Comparison of ENCODE assay signal across 8 cellular contexts in the genomic region with DNA sequence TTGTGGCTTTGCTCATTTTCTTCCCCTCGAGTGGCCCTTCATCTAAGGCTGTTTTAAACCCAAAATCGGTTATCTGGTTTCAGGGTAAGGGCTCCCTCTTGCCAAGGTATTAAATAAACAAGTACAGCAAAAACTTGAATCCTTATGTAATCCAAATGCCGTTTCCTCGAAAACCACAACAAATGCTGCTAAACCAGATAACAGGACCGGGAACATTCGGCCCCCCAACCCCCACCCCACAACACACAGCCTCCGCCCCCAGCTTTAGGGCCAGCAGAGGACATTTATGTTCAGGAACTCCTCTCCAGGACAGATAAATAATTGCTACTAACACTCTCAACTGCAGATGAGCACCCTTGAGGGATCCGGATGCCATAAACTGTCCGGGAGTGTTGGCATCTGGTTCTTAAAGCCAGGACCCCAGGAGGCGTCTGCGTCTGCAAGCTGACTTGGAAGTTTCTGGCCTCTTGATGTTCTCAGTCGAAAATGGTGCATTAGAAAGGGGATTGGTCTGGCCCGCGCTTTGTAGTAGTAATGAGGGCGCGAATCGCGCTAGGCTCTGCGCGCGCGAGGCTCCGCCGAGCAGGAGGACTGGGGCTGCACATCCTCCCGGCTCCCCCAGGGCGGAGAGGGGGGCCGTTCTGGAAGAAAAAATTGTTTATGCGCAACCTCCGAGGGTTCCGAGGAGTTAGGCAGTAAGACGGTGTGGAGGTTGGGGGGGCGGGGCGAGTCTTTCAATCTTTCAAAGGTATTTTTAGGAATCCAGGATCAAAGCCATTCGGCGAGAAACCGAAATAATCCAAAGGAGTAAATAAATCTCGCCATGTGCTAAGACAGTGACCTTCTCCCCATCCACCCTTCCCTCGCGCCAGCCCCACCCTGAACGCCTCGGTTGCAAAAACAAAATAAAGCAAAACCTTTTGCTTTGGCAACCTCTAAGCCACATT. TPM values are rescaled to one million over a fixed set of nuclear protein-coding genes. Genes with fewer than 3 reads are reported as not detected.
DNase-seq lines count a peak whose midpoint lies in the region; ATAC-seq and TF ChIP-seq lines count a peak whose summit lies in the region.

No MANE protein-coding gene starts in this region.

- no peaks in the 10 kb centered on the region for H3K36me3 ChIP-seq in HUES48 (ENCODE audit: control insufficient read depth, insufficient read depth, low read length)
- H3K36me3 ChIP-seq in NT2/D1 (ENCODE audit: insufficient read depth, insufficient read length, low read length): peaks cover 8% of the 10 kb centered on the region
- no peaks in the 10 kb centered on the region for H3K36me3 ChIP-seq in heart right ventricle
- H3K36me3 ChIP-seq in parathyroid adenoma (ENCODE audit: control insufficient read depth, insufficient read depth, low read length): peaks cover 7% of the 10 kb centered on the region

- peaks cover 25% of the 10 kb centered on the region for H3K79me2 ChIP-seq in parathyroid adenoma

- peak in 4 of 8 donors; percentile 2 to 22 (median 4) for ATAC-seq in heart right ventricle
- no peak for ATAC-seq in HG03469 (IDR thresholded peaks at IDR 0.05; ENCODE audit: unreplicated experiment)
- ATAC-seq in HG03108 (IDR thresholded peaks at IDR 0.05; ENCODE audit: unreplicated experiment): no peak

- intact Hi-C loops in heart right ventricle (cut with DNase I): loop anchor here in 6 of 10 donors (5.0 to 10.0 kb wide), 7 partner anchors 93 to 546 kb away; no protein-coding TSS in a partner anchor

- H3K27ac Mint-ChIP-seq in activated naive CD8-positive, alpha-beta T cell treated with anti-CD3 and anti-CD28 coated beads for 36 hours: peak overlapping the region; percentile 76

- H3K9me3 Mint-ChIP-seq in activated naive CD8-positive, alpha-beta T cell treated with anti-CD3 and anti-CD28 coated beads for 36 hours: peaks cover 24% of the 10 kb centered on the region

- WGBS in heart right ventricle, 2 donors: 1% methylated on average over 41 of the region's 41 CpGs

- H3K9me3 ChIP-seq in HUES48 (ENCODE audit: control insufficient read depth, insufficient read depth, low read length): 0 out of 2 replicates have a peak, but pooled peaks cover 4% of the 10 kb centered on the region
- H3K9me3 ChIP-seq in NT2/D1 (ENCODE audit: insufficient read depth, low read length): peaks cover 49% of the 10 kb centered on the region
- H3K9me3 ChIP-seq in heart right ventricle: peaks cover 0 to 22% (median 9%) of the 10 kb centered on the region in 11 donors
- H3K9me3 ChIP-seq in parathyroid adenoma (ENCODE audit: control insufficient read depth, low read length): no peaks in the 10 kb centered on the region

- H3K4me1 Mint-ChIP-seq in activated naive CD8-positive, alpha-beta T cell treated with anti-CD3 and anti-CD28 coated beads for 36 hours: peaks cover 30% of the 10 kb centered on the region

- H2AFZ ChIP-seq in parathyroid adenoma: peak overlapping the region; percentile 91

- H3K9ac ChIP-seq in HUES48 (ENCODE audit: low read depth, low read length) (peak overlapping the region; percentile 66), NT2/D1 (ENCODE audit: insufficient read length, low read depth) (peak overlapping the region; percentile 66), parathyroid adenoma (peak overlapping the region; percentile 91)

- H3K27ac ChIP-seq in HUES48 (ENCODE audit: low read depth, low read length) (peak overlapping the region; percentile 96), heart right ventricle (peak overlapping the region; percentile 93 to 100 (median 99)), parathyroid adenoma (peak overlapping the region; percentile 99)

- peaks cover 61% of the 10 kb centered on the region for H3K27me3 Mint-ChIP-seq in activated naive CD8-positive, alpha-beta T cell treated with anti-CD3 and anti-CD28 coated beads for 36 hours

- DNase-seq in C1 segment of cervical spinal cord (lab: John Stamatoyannopoulos, UW) (peak in 10 of 14 donors; percentile 21 to 61 (median 46)), NT2/D1 (ENCODE audit: low read depth, low spot score) (peak; percentile 87), heart right ventricle (peak; percentile 54 to 55)
- DNase-seq in activated naive CD8-positive, alpha-beta T cell treated with anti-CD3 and anti-CD28 coated beads for 36 hours: peak; percentile 55

- H3K27me3 ChIP-seq in HUES48 (ENCODE audit: control insufficient read depth, insufficient read depth, low read length) (peaks cover 62% of the 10 kb centered on the region), NT2/D1 (ENCODE audit: insufficient read depth, insufficient read length) (no peaks in the 10 kb centered on the region), heart right ventricle (peaks cover 0 to 27% (median 0%) of the 10 kb centered on the region in 7 donors), parathyroid adenoma (ENCODE audit: control insufficient read depth, insufficient read depth, low read length) (no peaks in the 10 kb centered on the region)

- peaks cover 18% of the 10 kb centered on the region for H3K36me3 Mint-ChIP-seq in activated naive CD8-positive, alpha-beta T cell treated with anti-CD3 and anti-CD28 coated beads for 36 hours

- H3K4me3 ChIP-seq in HUES48 (ENCODE audit: low read depth, low read length) (peak overlapping the region; percentile 53), NT2/D1 (ENCODE audit: insufficient read length, low read depth) (peak overlapping the region; percentile 19), heart right ventricle (peak overlapping the region; percentile 1 to 73 (median 68)), parathyroid adenoma (ENCODE audit: low read depth, low read length) (peak overlapping the region; percentile 85)

- H3K4me1 ChIP-seq in HUES48 (ENCODE audit: control insufficient read depth, insufficient read depth, low read length) (peaks cover 34% of the 10 kb centered on the region), NT2/D1 (ENCODE audit: insufficient read depth, insufficient read length) (peaks cover 6% of the 10 kb centered on the region), heart right ventricle (peaks cover 0 to 51% (median 46%) of the 10 kb centered on the region in 9 donors), parathyroid adenoma (peaks cover 14% of the 10 kb centered on the region)

- peak in 1 of 9 donors; percentile 5 for TF ChIP-seq CTCF in heart right ventricle (IDR thresholded peaks at IDR 0.05)
- no peak for TF ChIP-seq CTCF in parathyroid adenoma (IDR thresholded peaks at IDR 0.05)

- peak overlapping the region; percentile 98 for H3K4me2 ChIP-seq in parathyroid adenoma (ENCODE audit: low read length)

- H3K4me3 Mint-ChIP-seq in activated naive CD8-positive, alpha-beta T cell treated with anti-CD3 and anti-CD28 coated beads for 36 hours: peak overlapping the region; percentile 83

RNA-seq across cellular contexts. Expression of a gene that starts 3.9 kb away (rescaled TPM):
- 10 to 100 TPM; 61.1 to 62.5 TPM for total RNA-seq in activated naive CD8-positive, alpha-beta T cell treated with anti-CD3 and anti-CD28 coated beads for 36 hours
- 10 to 100 TPM; 20.8 to 49.7 (median 27.2) TPM for total RNA-seq in heart right ventricle
- polyA plus RNA-seq in heart right ventricle: 100 to 1,000 TPM in 1 of 2 donors, 10 to 100 TPM in 1; 70.3 to 113 TPM

Comparison
In these comparisons a context has a peak if more than half of its experiments do, and no peak if none do; other contexts are left out.
1. H3K4me3 ChIP-seq: peak in every context shown above with its lines; median percentile 85 in parathyroid adenoma; 68 in heart right ventricle; 53 in HUES48; 19 in NT2/D1.